ENCODE assay signal across 20 cellular contexts in genomic region chr17:51362818-51363598, GRCh38.
A peak's percentile ranks its signal among the peaks of the same experiment; 100 is the strongest.
DNase-seq lines count a peak whose midpoint lies in the region; ATAC-seq and TF ChIP-seq lines count a peak whose summit lies in the region.
"Had no signal": no experiment of that assay in that cellular context is flagged by ENCODE, and none has a peak within 500 bp of the region (broad histone marks: within the 10 kb centered on the region; RNA-seq: fewer than 3 reads in every experiment).

No MANE protein-coding gene starts in this region.

- TF ChIP-seq CTCF in PC-3 (conservative IDR thresholded peaks at IDR 0.05; ENCODE audit: low read depth, low read length) (no peak), dorsolateral prefrontal cortex (IDR thresholded peaks at IDR 0.05 in 54 of 56, conservative IDR thresholded peaks at IDR 0.05 in 2 of 56; ENCODE audit: low read depth in 1 of 56, partially characterized antibody in 56 of 56) (peak in 1 of 56 donors; percentile 11)

- no peaks in the 10 kb centered on the region for H4K20me1 ChIP-seq in PC-3 (ENCODE audit: low read length)

- no peak for ATAC-seq in PC-3
- ATAC-seq: A549, T-cell had no signal

- no peak overlapping the region for H3K4me2 ChIP-seq in PC-3 (ENCODE audit: low read length)
- H3K4me2 ChIP-seq: A549, smooth muscle cell had no signal

- H3K79me2 ChIP-seq in PC-3 (ENCODE audit: low read length): no peaks in the 10 kb centered on the region

- no peaks in the 10 kb centered on the region for H3K9me3 ChIP-seq in PC-3 (ENCODE audit: low read length)
- H3K9me3 ChIP-seq: A549 had no signal

- no peak overlapping the region for H2AFZ ChIP-seq in PC-3 (ENCODE audit: low read length)

- no peak overlapping the region for H3K9ac ChIP-seq in PC-3 (ENCODE audit: low read length)

- H3K27me3 ChIP-seq in PC-3 (ENCODE audit: low read length): peaks cover 58% of the 10 kb centered on the region; the same call in 1 of the 2 replicates
- no peaks in the 10 kb centered on the region for H3K27me3 ChIP-seq in dorsolateral prefrontal cortex

- no TSS peak for BruUV-seq in PC-3 (replicated peaks; lab: Mats Ljungman, UMichigan)

- CTCF ChIA-PET in PC-3 (lab: Charles Lee): no interaction called here

- no peaks in the 10 kb centered on the region for H3K36me3 ChIP-seq in PC-3 (ENCODE audit: low read depth, low read length)

- no peaks in the 10 kb centered on the region for H3F3A ChIP-seq in PC-3 (ENCODE audit: low read length, unreplicated experiment)

- H3K4me3 ChIP-seq in PC-3 (ENCODE audit: low read length) (no peak overlapping the region), dorsolateral prefrontal cortex (peak overlapping the region in 1 of 59 donors; percentile 14)
- H3K4me3 ChIP-seq: A549, smooth muscle cell had no signal

- no peaks in the 10 kb centered on the region for H3K9me2 ChIP-seq in PC-3 (replicated peaks; ENCODE audit: low read length)

- intact Hi-C loops in PC-3 (cut with micrococcal nuclease): no loop called here
- intact Hi-C loops in dorsolateral prefrontal cortex (cut with DNase I): no loop called here

- POLR2A ChIA-PET in PC-3 (lab: Charles Lee; ENCODE audit: unreplicated experiment): no interaction called here

- H3K4me1 ChIP-seq in PC-3 (ENCODE audit: insufficient read depth, low read length): peaks cover 10% of the 10 kb centered on the region; the same call in 1 of the 2 replicates
- H3K4me1 ChIP-seq: A549 had no signal

- DNase-seq in Ammon's horn (ENCODE audit: low spot score): peak; percentile 77
- peak; percentile 24 for DNase-seq in PC-3
- peak in 9 of 10 donors; percentile 56 to 77 (median 69) for DNase-seq in dorsolateral prefrontal cortex
- peak; percentile 70 for DNase-seq in midbrain (lab: John Stamatoyannopoulos, UW)
- no peak for DNase-seq in hepatic stellate cell (ENCODE audit: low spot score)
- DNase-seq in DMS114 treated with DMSO at 0.1 percent for 48 hours (lab: John Stamatoyannopoulos, UW; ENCODE audit: unreplicated experiment): no peak
- DNase-seq in activated CD4-positive, CD25-positive, alpha-beta regulatory T cell (lab: John Stamatoyannopoulos, UW): no peak
- DNase-seq in iPS-NIHi11 (ENCODE audit: low spot score): no peak
- DNase-seq: activated CD4-positive, alpha-beta memory T cell treated with anti-CD3 and anti-CD28 coated beads for 36 hours; effector CD8-positive, alpha-beta T cell; GF-D8; HCEC 1CT; KG1; NCI-H1092; NCI-H2081; SHP77 treated with DMSO at 0.1 percent for 48 hours; T-cell had no signal

- H3K27ac ChIP-seq in PC-3 (ENCODE audit: low read length) (no peak overlapping the region), dorsolateral prefrontal cortex (peak overlapping the region in 38 of 59 donors; percentile 2 to 79 (median 36))
- H3K27ac ChIP-seq: A549, VCaP had no signal

Comparison
In these comparisons a context has a peak if more than half of its experiments do, and no peak if none do; other contexts are left out.
1. DNase-seq: peak in Ammon's horn (single experiment), PC-3 (single experiment), dorsolateral prefrontal cortex (9 of 10) and midbrain (single experiment); none in hepatic stellate cell (single experiment), DMS114 treated with DMSO at 0.1 percent for 48 hours (single experiment), activated CD4-positive, CD25-positive, alpha-beta regulatory T cell (0 of 4) and iPS-NIHi11 (single experiment).